In the genomic region with DNA sequence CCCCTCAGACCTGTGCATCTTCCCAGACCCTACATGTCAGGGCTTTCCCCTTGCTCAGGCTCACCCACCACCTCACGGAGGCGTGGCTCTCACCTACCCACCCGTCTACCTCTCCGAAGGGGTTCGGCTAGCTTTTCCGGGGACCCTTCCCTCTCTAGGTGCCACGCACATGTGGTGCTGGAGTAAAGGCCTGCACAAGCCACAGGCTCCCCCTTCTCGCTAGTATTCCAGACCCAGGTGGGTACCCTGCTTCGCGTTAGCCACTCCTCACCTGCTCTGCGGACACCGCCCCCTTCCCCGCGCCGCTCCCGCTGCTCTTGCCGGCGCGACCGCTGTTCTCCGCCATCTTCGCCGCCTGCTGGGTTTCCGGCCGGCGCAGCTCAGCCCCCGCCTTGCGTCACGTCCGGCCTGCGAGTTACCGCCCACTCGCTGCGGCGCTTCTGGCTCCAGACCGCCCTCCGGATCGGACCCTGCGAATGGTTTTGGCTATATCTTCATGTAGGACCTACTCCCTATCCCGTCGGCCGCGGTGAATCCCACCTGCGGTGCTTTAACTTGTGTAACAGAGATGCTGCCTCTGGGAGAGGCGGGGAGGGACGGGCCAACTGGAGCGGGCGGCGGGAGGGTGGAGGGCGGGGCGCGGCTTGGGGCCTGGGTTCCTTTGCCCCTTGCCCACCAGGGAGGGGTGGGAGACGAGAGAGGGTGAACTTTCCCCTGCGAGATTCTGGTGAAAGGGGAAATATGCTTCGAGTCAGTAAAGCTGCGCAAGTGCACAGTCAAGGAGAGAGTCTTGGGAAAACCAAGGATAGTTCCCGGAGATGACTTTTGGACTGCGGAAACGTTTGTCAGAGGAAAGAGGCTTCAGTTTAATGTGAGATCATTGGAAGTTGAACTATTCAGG, we compare ENCODE assay signal across 1 cellular context.
TF ChIP-seq lines count a peak whose summit lies in the region.

A gene with protein sequence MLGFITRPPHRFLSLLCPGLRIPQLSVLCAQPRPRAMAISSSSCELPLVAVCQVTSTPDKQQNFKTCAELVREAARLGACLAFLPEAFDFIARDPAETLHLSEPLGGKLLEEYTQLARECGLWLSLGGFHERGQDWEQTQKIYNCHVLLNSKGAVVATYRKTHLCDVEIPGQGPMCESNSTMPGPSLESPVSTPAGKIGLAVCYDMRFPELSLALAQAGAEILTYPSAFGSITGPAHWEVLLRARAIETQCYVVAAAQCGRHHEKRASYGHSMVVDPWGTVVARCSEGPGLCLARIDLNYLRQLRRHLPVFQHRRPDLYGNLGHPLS (plus strand): TSS at position 425 of the 901 bp plus-strand sequence. CDS start 72 bp downstream, at position 497.
A gene with protein sequence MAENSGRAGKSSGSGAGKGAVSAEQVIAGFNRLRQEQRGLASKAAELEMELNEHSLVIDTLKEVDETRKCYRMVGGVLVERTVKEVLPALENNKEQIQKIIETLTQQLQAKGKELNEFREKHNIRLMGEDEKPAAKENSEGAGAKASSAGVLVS (minus strand): TSS at position 357 of the 901 bp plus-strand sequence. CDS start 11 bp downstream, at position 346.

TF ChIP-seq in K562, 482 proteins besides CTCF, POLR2A, EP300 and RAD21 (continued from another document and continues in another):
- TF ChIP-seq HOXB6 (CRISPR knock-in tag; IDR thresholded peaks at IDR 0.05; ENCODE audit: borderline replicate concordance) (no peak), NBN (IDR thresholded peaks at IDR 0.05; ENCODE audit: low read depth) (no peak; the same call in 1 of the 2 replicates), RBM34 (IDR thresholded peaks at IDR 0.05; ENCODE audit: borderline replicate concordance, insufficient read depth, low read length) (no peak), ZNF175 (CRISPR knock-in tag; IDR thresholded peaks at IDR 0.05; ENCODE audit: low read depth) (no peak), NFRKB (IDR thresholded peaks at IDR 0.05; ENCODE audit: low read depth) (peak; percentile 86), SIN3B (IDR thresholded peaks at IDR 0.05; ENCODE audit: low read depth) (peak; percentile 92), PURB (CRISPR knock-in tag; IDR thresholded peaks at IDR 0.05; ENCODE audit: low read depth) (no peak), FOXJ3 (CRISPR knock-in tag; IDR thresholded peaks at IDR 0.05) (no peak), GABPB2 (CRISPR knock-in tag; conservative IDR thresholded peaks at IDR 0.05) (no peak), ILK (tag; IDR thresholded peaks at IDR 0.05; ENCODE audit: borderline replicate concordance, low read depth) (no peak), KLF1 (tag; IDR thresholded peaks at IDR 0.05) (no peak), KDM5B (IDR thresholded peaks at IDR 0.05; ENCODE audit: insufficient replicate concordance, low read depth, low read length) (peak; percentile 93), ASH1L (IDR thresholded peaks at IDR 0.05; ENCODE audit: borderline replicate concordance, low read depth, partially characterized antibody) (no peak), POLR2AphosphoS5 (IDR thresholded peaks at IDR 0.05; ENCODE audit: control insufficient read depth, insufficient read depth, low read depth, low read length) (peak; percentile 78), SMC3 (conservative IDR thresholded peaks at IDR 0.05; ENCODE audit: insufficient read depth, low read depth, low read length) (no peak), FOXA3 (CRISPR knock-in tag; conservative IDR thresholded peaks at IDR 0.05 in 1 of 2, IDR thresholded peaks at IDR 0.05 in 1 of 2) (no peak), SOX6 (IDR thresholded peaks at IDR 0.05) (no peak), ESRRA (IDR thresholded peaks at IDR 0.05; ENCODE audit: borderline replicate concordance, low read depth) (no peak), OTX1 (CRISPR knock-in tag; IDR thresholded peaks at IDR 0.05) (no peak), E2F3 (CRISPR knock-in tag; IDR thresholded peaks at IDR 0.05) (peak; percentile 55; the same call in 1 of the 2 replicates), HDGF (IDR thresholded peaks at IDR 0.05) (no peak), CREBBP (IDR thresholded peaks at IDR 0.05; ENCODE audit: low read depth, low read length) (no peak), POLR2AphosphoS2 (IDR thresholded peaks at IDR 0.05; ENCODE audit: low read length) (peak; percentile 53; the same call in 1 of the 2 replicates), MTF1 (CRISPR knock-in tag; IDR thresholded peaks at IDR 0.05; ENCODE audit: borderline replicate concordance) (no peak), NR3C1 (CRISPR knock-in tag; IDR thresholded peaks at IDR 0.05) (no peak), BDP1 (IDR thresholded peaks at IDR 0.05; ENCODE audit: insufficient read depth, insufficient read length) (no peak), NEUROD1 (IDR thresholded peaks at IDR 0.05; ENCODE audit: borderline replicate concordance, low read depth, low read length, partially characterized antibody) (no peak), PRPF4 (IDR thresholded peaks at IDR 0.05; ENCODE audit: insufficient read depth, low read depth, low read length, poor library complexity, severe bottlenecking) (no peak)
- TF ChIP-seq, protein P1, sequence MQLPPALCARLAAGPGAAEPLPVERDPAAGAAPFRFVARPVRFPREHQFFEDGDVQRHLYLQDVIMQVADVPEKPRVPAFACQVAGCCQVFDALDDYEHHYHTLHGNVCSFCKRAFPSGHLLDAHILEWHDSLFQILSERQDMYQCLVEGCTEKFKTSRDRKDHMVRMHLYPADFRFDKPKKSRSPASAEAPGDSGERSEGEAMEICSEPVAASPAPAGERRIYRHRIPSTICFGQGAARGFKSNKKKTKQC (CRISPR knock-in tag; IDR thresholded peaks at IDR 0.05) = no peak; the same call in 1 of the 2 replicates
- TF ChIP-seq, protein P2, sequence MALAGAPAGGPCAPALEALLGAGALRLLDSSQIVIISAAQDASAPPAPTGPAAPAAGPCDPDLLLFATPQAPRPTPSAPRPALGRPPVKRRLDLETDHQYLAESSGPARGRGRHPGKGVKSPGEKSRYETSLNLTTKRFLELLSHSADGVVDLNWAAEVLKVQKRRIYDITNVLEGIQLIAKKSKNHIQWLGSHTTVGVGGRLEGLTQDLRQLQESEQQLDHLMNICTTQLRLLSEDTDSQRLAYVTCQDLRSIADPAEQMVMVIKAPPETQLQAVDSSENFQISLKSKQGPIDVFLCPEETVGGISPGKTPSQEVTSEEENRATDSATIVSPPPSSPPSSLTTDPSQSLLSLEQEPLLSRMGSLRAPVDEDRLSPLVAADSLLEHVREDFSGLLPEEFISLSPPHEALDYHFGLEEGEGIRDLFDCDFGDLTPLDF (CRISPR knock-in tag; IDR thresholded peaks at IDR 0.05) = peak; percentile 80; the same call in 1 of the 2 replicates
- TF ChIP-seq, protein P3, sequence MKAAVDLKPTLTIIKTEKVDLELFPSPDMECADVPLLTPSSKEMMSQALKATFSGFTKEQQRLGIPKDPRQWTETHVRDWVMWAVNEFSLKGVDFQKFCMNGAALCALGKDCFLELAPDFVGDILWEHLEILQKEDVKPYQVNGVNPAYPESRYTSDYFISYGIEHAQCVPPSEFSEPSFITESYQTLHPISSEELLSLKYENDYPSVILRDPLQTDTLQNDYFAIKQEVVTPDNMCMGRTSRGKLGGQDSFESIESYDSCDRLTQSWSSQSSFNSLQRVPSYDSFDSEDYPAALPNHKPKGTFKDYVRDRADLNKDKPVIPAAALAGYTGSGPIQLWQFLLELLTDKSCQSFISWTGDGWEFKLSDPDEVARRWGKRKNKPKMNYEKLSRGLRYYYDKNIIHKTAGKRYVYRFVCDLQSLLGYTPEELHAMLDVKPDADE (conservative IDR thresholded peaks at IDR 0.05; ENCODE audit: control insufficient read depth, low read depth, low read length) = peak; percentile 77
- TF ChIP-seq, protein P4, sequence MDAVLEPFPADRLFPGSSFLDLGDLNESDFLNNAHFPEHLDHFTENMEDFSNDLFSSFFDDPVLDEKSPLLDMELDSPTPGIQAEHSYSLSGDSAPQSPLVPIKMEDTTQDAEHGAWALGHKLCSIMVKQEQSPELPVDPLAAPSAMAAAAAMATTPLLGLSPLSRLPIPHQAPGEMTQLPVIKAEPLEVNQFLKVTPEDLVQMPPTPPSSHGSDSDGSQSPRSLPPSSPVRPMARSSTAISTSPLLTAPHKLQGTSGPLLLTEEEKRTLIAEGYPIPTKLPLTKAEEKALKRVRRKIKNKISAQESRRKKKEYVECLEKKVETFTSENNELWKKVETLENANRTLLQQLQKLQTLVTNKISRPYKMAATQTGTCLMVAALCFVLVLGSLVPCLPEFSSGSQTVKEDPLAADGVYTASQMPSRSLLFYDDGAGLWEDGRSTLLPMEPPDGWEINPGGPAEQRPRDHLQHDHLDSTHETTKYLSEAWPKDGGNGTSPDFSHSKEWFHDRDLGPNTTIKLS (IDR thresholded peaks at IDR 0.05; ENCODE audit: borderline replicate concordance, low read depth) = peak; percentile 58; the same call in 1 of the 2 replicates
- TF ChIP-seq, protein P5, sequence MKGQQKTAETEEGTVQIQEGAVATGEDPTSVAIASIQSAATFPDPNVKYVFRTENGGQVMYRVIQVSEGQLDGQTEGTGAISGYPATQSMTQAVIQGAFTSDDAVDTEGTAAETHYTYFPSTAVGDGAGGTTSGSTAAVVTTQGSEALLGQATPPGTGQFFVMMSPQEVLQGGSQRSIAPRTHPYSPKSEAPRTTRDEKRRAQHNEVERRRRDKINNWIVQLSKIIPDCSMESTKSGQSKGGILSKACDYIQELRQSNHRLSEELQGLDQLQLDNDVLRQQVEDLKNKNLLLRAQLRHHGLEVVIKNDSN (CRISPR knock-in tag; IDR thresholded peaks at IDR 0.05) = peak; percentile 1; the same call in 1 of the 2 replicates
- TF ChIP-seq, protein P6, sequence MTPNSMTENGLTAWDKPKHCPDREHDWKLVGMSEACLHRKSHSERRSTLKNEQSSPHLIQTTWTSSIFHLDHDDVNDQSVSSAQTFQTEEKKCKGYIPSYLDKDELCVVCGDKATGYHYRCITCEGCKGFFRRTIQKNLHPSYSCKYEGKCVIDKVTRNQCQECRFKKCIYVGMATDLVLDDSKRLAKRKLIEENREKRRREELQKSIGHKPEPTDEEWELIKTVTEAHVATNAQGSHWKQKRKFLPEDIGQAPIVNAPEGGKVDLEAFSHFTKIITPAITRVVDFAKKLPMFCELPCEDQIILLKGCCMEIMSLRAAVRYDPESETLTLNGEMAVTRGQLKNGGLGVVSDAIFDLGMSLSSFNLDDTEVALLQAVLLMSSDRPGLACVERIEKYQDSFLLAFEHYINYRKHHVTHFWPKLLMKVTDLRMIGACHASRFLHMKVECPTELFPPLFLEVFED (CRISPR knock-in tag; conservative IDR thresholded peaks at IDR 0.05) = no peak
- TF ChIP-seq, protein P7, sequence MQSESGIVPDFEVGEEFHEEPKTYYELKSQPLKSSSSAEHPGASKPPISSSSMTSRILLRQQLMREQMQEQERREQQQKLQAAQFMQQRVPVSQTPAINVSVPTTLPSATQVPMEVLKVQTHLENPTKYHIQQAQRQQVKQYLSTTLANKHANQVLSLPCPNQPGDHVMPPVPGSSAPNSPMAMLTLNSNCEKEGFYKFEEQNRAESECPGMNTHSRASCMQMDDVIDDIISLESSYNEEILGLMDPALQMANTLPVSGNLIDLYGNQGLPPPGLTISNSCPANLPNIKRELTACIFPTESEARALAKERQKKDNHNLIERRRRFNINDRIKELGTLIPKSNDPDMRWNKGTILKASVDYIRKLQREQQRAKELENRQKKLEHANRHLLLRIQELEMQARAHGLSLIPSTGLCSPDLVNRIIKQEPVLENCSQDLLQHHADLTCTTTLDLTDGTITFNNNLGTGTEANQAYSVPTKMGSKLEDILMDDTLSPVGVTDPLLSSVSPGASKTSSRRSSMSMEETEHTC (IDR thresholded peaks at IDR 0.05) = 0 out of 2 replicates have a peak, but pooled peaks have one; percentile 3
- TF ChIP-seq, protein P8, sequence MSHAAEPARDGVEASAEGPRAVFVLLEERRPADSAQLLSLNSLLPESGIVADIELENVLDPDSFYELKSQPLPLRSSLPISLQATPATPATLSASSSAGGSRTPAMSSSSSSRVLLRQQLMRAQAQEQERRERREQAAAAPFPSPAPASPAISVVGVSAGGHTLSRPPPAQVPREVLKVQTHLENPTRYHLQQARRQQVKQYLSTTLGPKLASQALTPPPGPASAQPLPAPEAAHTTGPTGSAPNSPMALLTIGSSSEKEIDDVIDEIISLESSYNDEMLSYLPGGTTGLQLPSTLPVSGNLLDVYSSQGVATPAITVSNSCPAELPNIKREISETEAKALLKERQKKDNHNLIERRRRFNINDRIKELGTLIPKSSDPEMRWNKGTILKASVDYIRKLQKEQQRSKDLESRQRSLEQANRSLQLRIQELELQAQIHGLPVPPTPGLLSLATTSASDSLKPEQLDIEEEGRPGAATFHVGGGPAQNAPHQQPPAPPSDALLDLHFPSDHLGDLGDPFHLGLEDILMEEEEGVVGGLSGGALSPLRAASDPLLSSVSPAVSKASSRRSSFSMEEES (CRISPR knock-in tag; IDR thresholded peaks at IDR 0.05) = 0 out of 2 replicates have a peak, but pooled peaks have one; percentile 0
- TF ChIP-seq, protein P9, sequence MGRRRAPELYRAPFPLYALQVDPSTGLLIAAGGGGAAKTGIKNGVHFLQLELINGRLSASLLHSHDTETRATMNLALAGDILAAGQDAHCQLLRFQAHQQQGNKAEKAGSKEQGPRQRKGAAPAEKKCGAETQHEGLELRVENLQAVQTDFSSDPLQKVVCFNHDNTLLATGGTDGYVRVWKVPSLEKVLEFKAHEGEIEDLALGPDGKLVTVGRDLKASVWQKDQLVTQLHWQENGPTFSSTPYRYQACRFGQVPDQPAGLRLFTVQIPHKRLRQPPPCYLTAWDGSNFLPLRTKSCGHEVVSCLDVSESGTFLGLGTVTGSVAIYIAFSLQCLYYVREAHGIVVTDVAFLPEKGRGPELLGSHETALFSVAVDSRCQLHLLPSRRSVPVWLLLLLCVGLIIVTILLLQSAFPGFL (CRISPR knock-in tag; IDR thresholded peaks at IDR 0.05) = no peak
- TF ChIP-seq, protein P10, sequence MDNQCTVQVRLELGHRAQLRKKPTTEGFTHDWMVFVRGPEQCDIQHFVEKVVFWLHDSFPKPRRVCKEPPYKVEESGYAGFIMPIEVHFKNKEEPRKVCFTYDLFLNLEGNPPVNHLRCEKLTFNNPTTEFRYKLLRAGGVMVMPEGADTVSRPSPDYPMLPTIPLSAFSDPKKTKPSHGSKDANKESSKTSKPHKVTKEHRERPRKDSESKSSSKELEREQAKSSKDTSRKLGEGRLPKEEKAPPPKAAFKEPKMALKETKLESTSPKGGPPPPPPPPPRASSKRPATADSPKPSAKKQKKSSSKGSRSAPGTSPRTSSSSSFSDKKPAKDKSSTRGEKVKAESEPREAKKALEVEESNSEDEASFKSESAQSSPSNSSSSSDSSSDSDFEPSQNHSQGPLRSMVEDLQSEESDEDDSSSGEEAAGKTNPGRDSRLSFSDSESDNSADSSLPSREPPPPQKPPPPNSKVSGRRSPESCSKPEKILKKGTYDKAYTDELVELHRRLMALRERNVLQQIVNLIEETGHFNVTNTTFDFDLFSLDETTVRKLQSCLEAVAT (IDR thresholded peaks at IDR 0.05) = peak in 1 of 2 experiments; percentile 22; a peak in 1 of 4 replicates
- TF ChIP-seq, protein P11, sequence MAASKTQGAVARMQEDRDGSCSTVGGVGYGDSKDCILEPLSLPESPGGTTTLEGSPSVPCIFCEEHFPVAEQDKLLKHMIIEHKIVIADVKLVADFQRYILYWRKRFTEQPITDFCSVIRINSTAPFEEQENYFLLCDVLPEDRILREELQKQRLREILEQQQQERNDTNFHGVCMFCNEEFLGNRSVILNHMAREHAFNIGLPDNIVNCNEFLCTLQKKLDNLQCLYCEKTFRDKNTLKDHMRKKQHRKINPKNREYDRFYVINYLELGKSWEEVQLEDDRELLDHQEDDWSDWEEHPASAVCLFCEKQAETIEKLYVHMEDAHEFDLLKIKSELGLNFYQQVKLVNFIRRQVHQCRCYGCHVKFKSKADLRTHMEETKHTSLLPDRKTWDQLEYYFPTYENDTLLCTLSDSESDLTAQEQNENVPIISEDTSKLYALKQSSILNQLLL (CRISPR knock-in tag; IDR thresholded peaks at IDR 0.05; ENCODE audit: borderline replicate concordance) = no peak
